Comparison of ENCODE assay signal across 23 cellular contexts in genomic region chr17:46737331-46737730, GRCh38.
DNase-seq lines count a peak whose midpoint lies in the region; ATAC-seq, FAIRE-seq and TF ChIP-seq lines count a peak whose summit lies in the region.
"Had no signal": no experiment of that assay in that cellular context is flagged by ENCODE, and none has a peak within 500 bp of the region (broad histone marks: within the 10 kb centered on the region; RNA-seq: fewer than 3 reads in every experiment).

No MANE protein-coding gene starts in this region.

- H3K79me2 ChIP-seq in OCI-LY3 (ENCODE audit: low read length) (no peaks in the 10 kb centered on the region), smooth muscle cell (ENCODE audit: low read depth) (no peaks in the 10 kb centered on the region)

- H4K20me1 ChIP-seq in OCI-LY3 (ENCODE audit: insufficient read depth, low read length) (no peaks in the 10 kb centered on the region), smooth muscle cell (ENCODE audit: low read depth) (no peaks in the 10 kb centered on the region)

- TF ChIP-seq CTCF in OCI-LY3 (IDR thresholded peaks at IDR 0.05; ENCODE audit: low read depth, low read length), result no peak
- no peak for TF ChIP-seq CTCF in mucosa of descending colon (IDR thresholded peaks at IDR 0.05)
- no peak for TF ChIP-seq CTCF in smooth muscle cell (IDR thresholded peaks at IDR 0.05; ENCODE audit: borderline replicate concordance, insufficient read depth, poor library complexity, severe bottlenecking)
- no peak for TF ChIP-seq CTCF in RWPE1 (conservative IDR thresholded peaks at IDR 0.05; ENCODE audit: low read depth)
- TF ChIP-seq CTCF in prostate gland (IDR thresholded peaks at IDR 0.05), result no peak

- H3K9me3 ChIP-seq in OCI-LY3 (ENCODE audit: insufficient read depth, low read length) (no peaks in the 10 kb centered on the region), mucosa of descending colon (no peaks in the 10 kb centered on the region), smooth muscle cell (replicated peaks; ENCODE audit: low read depth) (no peaks in the 10 kb centered on the region), prostate gland (no peaks in the 10 kb centered on the region)
- H3K9me3 ChIP-seq: BE2C, SK-N-SH had no signal

- intact Hi-C loops in mucosa of descending colon (cut with DNase I, micrococcal nuclease), result no loop called here
- intact Hi-C loops in prostate gland (cut with DNase I), result no loop called here

- no peak for TF ChIP-seq POLR2A in prostate gland (IDR thresholded peaks at IDR 0.05)

- DNase-seq in GM18507 (ENCODE audit: extremely low spot score, insufficient read length, low read depth) (no peak), mucosa of descending colon (no peak), smooth muscle cell (lab: John Stamatoyannopoulos, UW; ENCODE audit: unreplicated experiment) (no peak), RWPE1 (ENCODE audit: low spot score) (no peak), prostate gland (ENCODE audit: low spot score) (no peak), RCC 7860 (ENCODE audit: low spot score) (no peak)
- DNase-seq: BE2C, Calu3, HCEC 1CT, IMR-90, NCI-H1092 treated with DMSO at 0.1 percent for 48 hours, NCI-H1436, NCI-H187, NCI-H2081 treated with DMSO at 0.1 percent for 48 hours, NCI-H2171, NCI-H226, NCI-H510A, SK-N-SH, T-helper 17 cell had no signal

- H3K36me3 ChIP-seq in OCI-LY3 (replicated peaks; ENCODE audit: low read depth, low read length) (peaks cover 10% of the 10 kb centered on the region), mucosa of descending colon (ENCODE audit: low read depth) (no peaks in the 10 kb centered on the region), smooth muscle cell (ENCODE audit: low read depth) (no peaks in the 10 kb centered on the region), prostate gland (no peaks in the 10 kb centered on the region)
- H3K36me3 ChIP-seq: BE2C had no signal

- H3K27ac ChIP-seq in OCI-LY3 (ENCODE audit: low read length) (no peak overlapping the region), smooth muscle cell (ENCODE audit: low read depth) (no peak overlapping the region), RWPE1 (no peak overlapping the region), prostate gland (no peak overlapping the region)
- H3K27ac ChIP-seq: KMS-11, PC-9 had no signal

- peak; percentile 36 for ATAC-seq in mucosa of descending colon
- ATAC-seq: GM23338, T-helper 17 cell had no signal

- H3K4me1 ChIP-seq in OCI-LY3 (ENCODE audit: low read length), result peaks cover 26% of the 10 kb centered on the region
- no peaks in the 10 kb centered on the region for H3K4me1 ChIP-seq in mucosa of descending colon (ENCODE audit: low read depth)
- H3K4me1 ChIP-seq in smooth muscle cell (ENCODE audit: low read depth), result peaks cover 18% of the 10 kb centered on the region
- H3K4me1 ChIP-seq in prostate gland (replicated peaks), result no peaks in the 10 kb centered on the region

- WGBS in smooth muscle cell (ENCODE audit: low lambda C conversion rate), result 91% methylated on average over 4 of the region's 4 CpGs
- WGBS in prostate gland, result 87% methylated on average over 4 of the region's 4 CpGs

- no peak overlapping the region for H3K4me3 ChIP-seq in OCI-LY3 (ENCODE audit: low read length)
- H3K4me3 ChIP-seq in mucosa of descending colon, result no peak overlapping the region
- H3K4me3 ChIP-seq in smooth muscle cell, result no peak overlapping the region
- no peak overlapping the region for H3K4me3 ChIP-seq in prostate gland
- H3K4me3 ChIP-seq: GM23338, PC-9 had no signal

- H2AFZ ChIP-seq in OCI-LY3 (ENCODE audit: low read depth, low read length) (no peak overlapping the region), smooth muscle cell (ENCODE audit: low read depth) (no peak overlapping the region)
- H2AFZ ChIP-seq: GM23338, PC-9 had no signal

- H3K4me2 ChIP-seq in OCI-LY3 (ENCODE audit: low read length) (peak overlapping the region; percentile 22), smooth muscle cell (no peak overlapping the region)
- H3K4me2 ChIP-seq: GM23338, KMS-11, PC-9, SK-N-SH had no signal

- H3K27me3 ChIP-seq in OCI-LY3 (ENCODE audit: low read depth, low read length) (no peaks in the 10 kb centered on the region), smooth muscle cell (ENCODE audit: low read depth) (no peaks in the 10 kb centered on the region), prostate gland (replicated peaks; ENCODE audit: insufficient read depth) (no peaks in the 10 kb centered on the region)
- H3K27me3 ChIP-seq: BE2C had no signal

- CTCF ChIA-PET in RWPE1 (lab: Yijun Ruan, JAX), result no interaction called here

- POLR2A ChIA-PET in RWPE1 (lab: Yijun Ruan, JAX; ENCODE audit: low non-redundant PET), result no interaction called here

- FAIRE-seq in GM18507 (lab: Jason Lieb, UNC) (peak; percentile 64), RCC 7860 (lab: Jason Lieb, UNC) (no peak)

- peaks cover 4% of the 10 kb centered on the region for H3F3A ChIP-seq in smooth muscle cell (ENCODE audit: low read depth)

- H3K9ac ChIP-seq in OCI-LY3 (ENCODE audit: low read length), result no peak overlapping the region
- H3K9ac ChIP-seq in smooth muscle cell (ENCODE audit: low read depth), result no peak overlapping the region
- H3K9ac ChIP-seq: KMS-11, SK-N-SH had no signal
